8 cellular contexts compared by ENCODE assay signal in the genomic region with DNA sequence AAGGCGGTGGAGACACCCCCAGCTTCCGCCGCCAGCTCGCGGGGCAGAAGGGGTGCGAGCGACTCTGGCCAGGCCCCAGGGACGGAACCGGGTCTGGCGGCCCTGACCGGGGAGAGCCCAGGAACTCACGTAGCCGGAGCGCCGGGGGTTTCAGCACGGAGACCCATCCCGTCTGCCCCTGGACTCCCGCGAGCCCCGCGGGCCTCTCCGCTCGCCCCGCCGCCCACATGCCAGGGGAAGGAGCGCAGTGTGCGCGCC. TPM values are rescaled to one million over a fixed set of nuclear protein-coding genes. Genes with fewer than 3 reads are reported as not detected.
DNase-seq lines count a peak whose midpoint lies in the region; ATAC-seq and TF ChIP-seq lines count a peak whose summit lies in the region.
"Not testable (repeated sequence)": the region's sequence is repeated elsewhere in the genome, so short reads cannot be mapped to it uniquely, and the experiment has no call there.

No MANE protein-coding gene starts in this region.

- peak overlapping the region; percentile 93 for H2AFZ ChIP-seq in mammary epithelial cell (ENCODE audit: low read depth, low read length)

- POLR2A ChIA-PET in activated CD4-positive, alpha-beta memory T cell treated with anti-CD3 and anti-CD28 coated beads, Interleukin-2, amount 10 ng/mL, durations not matched to agents 7 days and 5 days (lab: Charles Lee) = not testable (repeated sequence)

- not testable (repeated sequence) for H3K36me3 Mint-ChIP-seq in activated CD4-positive, alpha-beta memory T cell treated with anti-CD3 and anti-CD28 coated beads, Interleukin-2, amount 10 ng/mL, durations not matched to agents 7 days and 5 days (ENCODE audit: low read depth)

- H3K9me3 ChIP-seq in MG63; mammary epithelial cell (replicated peaks; ENCODE audit: insufficient read depth, low read length); uterus: not testable (repeated sequence)

- H4K20me1 ChIP-seq in mammary epithelial cell (ENCODE audit: insufficient read depth, low read length) = not testable (repeated sequence)

- H2AK5ac ChIP-seq in mesendoderm (ENCODE audit: low read length) = not testable (repeated sequence)

- dilution Hi-C loops in mammary epithelial cell (cut with HindIII; ENCODE audit: low sequenced_read_pairs) = not testable (repeated sequence)

- H2BK15ac ChIP-seq in mesendoderm (replicated peaks; ENCODE audit: low read depth) = not testable (repeated sequence)

- intact Hi-C loops in mammary epithelial cell (cut with micrococcal nuclease); uterus (cut with DNase I; ENCODE audit: low total_unique reads): not testable (repeated sequence)

- not testable (repeated sequence) for DNase-seq in GM12864 (ENCODE audit: low read depth); MG63; activated CD4-positive, alpha-beta memory T cell treated with anti-CD3 and anti-CD28 coated beads, Interleukin-2, amount 10 ng/mL, durations not matched to agents 7 days and 5 days; mammary epithelial cell; mesendoderm; uterus
- DNase-seq in foreskin keratinocyte = peak in 1 of 2 donors; percentile 4

- H4K5ac ChIP-seq in mesendoderm (ENCODE audit: low read length) = not testable (repeated sequence)

- H4K8ac ChIP-seq in mesendoderm (ENCODE audit: low read depth, low read length) = not testable (repeated sequence)

- H3K27me3 ChIP-seq in MG63; mammary epithelial cell (ENCODE audit: insufficient read depth, low read length); foreskin keratinocyte; mesendoderm (ENCODE audit: insufficient read depth, low read length, poor library complexity); rectal smooth muscle tissue (ENCODE audit: control insufficient read depth, insufficient read depth, low read length); uterus: not testable (repeated sequence)

- H3K4me3 ChIP-seq in GM12864 (ENCODE audit: low read depth, low read length) (peak overlapping the region; percentile 74), MG63 (peak overlapping the region; percentile 88), mammary epithelial cell (replicated peaks in 1 of 3; ENCODE audit: insufficient read depth in 1 of 3, low read depth in 2 of 3, low read length in 3 of 3) (peak overlapping the region; percentile 67 to 71 (median 68)), mesendoderm (ENCODE audit: low read length) (peak overlapping the region; percentile 54), rectal smooth muscle tissue (ENCODE audit: low read length) (peak overlapping the region; percentile 64), uterus (peak overlapping the region; percentile 78 to 90)

- H3K4ac ChIP-seq in mesendoderm (ENCODE audit: low read depth, low read length) = peak overlapping the region; percentile 59

- not testable (repeated sequence) for H3K18ac ChIP-seq in mesendoderm (ENCODE audit: low read length)

- H3K4me3 Mint-ChIP-seq in activated CD4-positive, alpha-beta memory T cell treated with anti-CD3 and anti-CD28 coated beads, Interleukin-2, amount 10 ng/mL, durations not matched to agents 7 days and 5 days = peak overlapping the region; percentile 92

- not testable (repeated sequence) for H3K9me3 Mint-ChIP-seq in activated CD4-positive, alpha-beta memory T cell treated with anti-CD3 and anti-CD28 coated beads, Interleukin-2, amount 10 ng/mL, durations not matched to agents 7 days and 5 days

- H3K4me1 Mint-ChIP-seq in activated CD4-positive, alpha-beta memory T cell treated with anti-CD3 and anti-CD28 coated beads, Interleukin-2, amount 10 ng/mL, durations not matched to agents 7 days and 5 days = peaks cover 12% of the 10 kb centered on the region

- in situ Hi-C loops in mammary epithelial cell (cut with MboI; ENCODE audit: low sequenced_read_pairs in 2 of 2) = loop anchor here in 1 of 2 donors (25.0 kb wide), 1 partner anchor 130 kb away; a partner anchor contains a TSS

- H3K4me1 ChIP-seq in mammary epithelial cell (ENCODE audit: insufficient read depth, low read length); foreskin keratinocyte; mesendoderm (ENCODE audit: control insufficient read depth, low read depth, low read length); rectal smooth muscle tissue (ENCODE audit: control insufficient read depth, insufficient read depth, low read length); uterus: not testable (repeated sequence)

- H3K79me1 ChIP-seq in mesendoderm (ENCODE audit: low read length) = not testable (repeated sequence)

- H3K27ac ChIP-seq in mammary epithelial cell (ENCODE audit: insufficient read depth, low read depth, low read length) (peak overlapping the region; percentile 82), foreskin keratinocyte (peak overlapping the region; percentile 75), rectal smooth muscle tissue (ENCODE audit: low read depth, low read length) (peak overlapping the region; percentile 40), uterus (peak overlapping the region; percentile 67 to 96)
- not testable (repeated sequence) for H3K27ac ChIP-seq in mesendoderm (ENCODE audit: low read depth, low read length)

- peak overlapping the region; percentile 88 for H3K4me2 ChIP-seq in mammary epithelial cell (ENCODE audit: insufficient read depth, low read depth, low read length)
- H3K4me2 ChIP-seq in mesendoderm (ENCODE audit: low read length) = not testable (repeated sequence)

- CTCF ChIA-PET in activated CD4-positive, alpha-beta memory T cell treated with anti-CD3 and anti-CD28 coated beads, Interleukin-2, amount 10 ng/mL, durations not matched to agents 7 days and 5 days (lab: Charles Lee); mammary epithelial cell (lab: Charles Lee; ENCODE audit: low non-redundant PET): not testable (repeated sequence)

- H2BK5ac ChIP-seq in mesendoderm (ENCODE audit: low read length) = not testable (repeated sequence)

- H2BK120ac ChIP-seq in mesendoderm (ENCODE audit: low read depth, low read length) = not testable (repeated sequence)

- TF ChIP-seq POLR2A in uterus (IDR thresholded peaks at IDR 0.05) = not testable (repeated sequence)

- H3K9ac ChIP-seq in mammary epithelial cell (ENCODE audit: insufficient read depth, low read length) (peak overlapping the region; percentile 72), mesendoderm (ENCODE audit: low read length) (peak overlapping the region; percentile 78)
- H3K9ac ChIP-seq in rectal smooth muscle tissue (ENCODE audit: low read length) = not testable (repeated sequence)

- H3K27me3 Mint-ChIP-seq in activated CD4-positive, alpha-beta memory T cell treated with anti-CD3 and anti-CD28 coated beads, Interleukin-2, amount 10 ng/mL, durations not matched to agents 7 days and 5 days = peaks cover 11% of the 10 kb centered on the region

- not testable (repeated sequence) for ATAC-seq in foreskin keratinocyte

- not testable (repeated sequence) for H3K23ac ChIP-seq in mesendoderm (ENCODE audit: low read length)

- TF ChIP-seq CTCF in GM12864 (IDR thresholded peaks at IDR 0.05; ENCODE audit: low read depth, low read length, missing control alignments); mammary epithelial cell (conservative IDR thresholded peaks at IDR 0.05 in 1 of 2, IDR thresholded peaks at IDR 0.05 in 1 of 2; ENCODE audit: extremely low read depth in 1 of 2, insufficient read depth in 1 of 2, low read depth in 1 of 2, low read length in 2 of 2); foreskin keratinocyte (conservative IDR thresholded peaks at IDR 0.05); uterus (IDR thresholded peaks at IDR 0.05): not testable (repeated sequence)

- H3K36me3 ChIP-seq in MG63; mammary epithelial cell (ENCODE audit: insufficient read depth, low read length); mesendoderm (ENCODE audit: control insufficient read depth, insufficient read depth, low read length); rectal smooth muscle tissue (ENCODE audit: control insufficient read depth, insufficient read depth, low read length); uterus: not testable (repeated sequence)

- TSS peak; percentile 47 for BruUV-seq in mammary epithelial cell (replicated peaks; lab: Mats Ljungman, UMichigan)

- H3K27ac Mint-ChIP-seq in activated CD4-positive, alpha-beta memory T cell treated with anti-CD3 and anti-CD28 coated beads, Interleukin-2, amount 10 ng/mL, durations not matched to agents 7 days and 5 days = not testable (repeated sequence)

- peak overlapping the region; percentile 88 for H3K56ac ChIP-seq in mesendoderm (ENCODE audit: low read length)

- not testable (repeated sequence) for H3K79me2 ChIP-seq in mammary epithelial cell (ENCODE audit: insufficient read depth, low read length); mesendoderm (ENCODE audit: control insufficient read depth, insufficient read depth, low read length)

- 0% methylated on average over 1 of the region's 28 CpGs for WGBS in mammary epithelial cell (ENCODE audit: low coverage, missing lambda C conversion rate)
- WGBS in mesendoderm (ENCODE audit: extremely low coverage, insufficient coverage, low lambda C conversion rate) = no CpG with 5 or more reads among the region's 28 CpGs

RNA-seq across cellular contexts. Expression of a gene that starts 15.1 kb away (rescaled TPM):
- 0.07 and 0.43 TPM in 2 replicates for total RNA-seq in MG63 (2014; rRNA removed; shearing (Covaris generic); ENCODE audit: low replicate concordance)
- under 1 TPM; 0.20 TPM for total RNA-seq in activated CD4-positive, alpha-beta memory T cell treated with anti-CD3 and anti-CD28 coated beads, Interleukin-2, amount 10 ng/mL, durations not matched to agents 7 days and 5 days
- total RNA-seq in mammary epithelial cell (not detected), foreskin keratinocyte (0.28 and 0.41 TPM in 2 replicates), uterus (under 1 TPM in 1 of 4 donors, not detected in 3; 0.21 TPM)
- polyA plus RNA-seq in mammary epithelial cell (not detected), foreskin keratinocyte (0.28 and 0.50 TPM in 2 replicates)
- polyA minus RNA-seq in mammary epithelial cell = not detected
- polyA plus RNA-seq in mesendoderm (2013, experiment 1 of 2) = 0.18 TPM
- 0.15 TPM for polyA plus RNA-seq in mesendoderm (2013, experiment 2 of 2)
